In the genomic region with DNA sequence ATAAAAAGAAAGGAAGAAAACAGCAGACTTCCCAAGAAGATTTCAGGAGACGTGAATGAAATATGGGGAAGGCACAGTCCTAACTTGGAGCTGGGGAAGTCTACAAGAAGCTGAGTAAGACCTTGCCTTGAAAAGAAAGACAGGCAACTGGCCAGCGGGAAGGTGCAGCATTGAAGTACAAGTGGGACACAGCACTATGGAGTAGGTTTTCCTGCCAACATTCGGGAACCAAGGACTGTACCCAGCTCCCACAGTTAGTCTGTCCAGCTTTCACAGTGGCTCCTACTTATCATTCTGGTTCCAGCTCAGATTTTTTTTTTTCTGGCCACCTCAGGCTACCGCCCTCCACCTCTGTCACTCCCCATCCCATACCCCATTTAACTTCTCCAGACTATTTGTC, we compare ENCODE assay signal across 22 cellular contexts.
"Had no signal": no experiment of that assay in that cellular context is flagged by ENCODE, and none has a peak within 500 bp of the region (broad histone marks: within the 10 kb centered on the region; RNA-seq: fewer than 3 reads in every experiment).

No MANE protein-coding gene starts in this region.

- H3K27me3 Mint-ChIP-seq: activated CD4-positive, alpha-beta memory T cell treated with anti-CD3 and anti-CD28 coated beads, Interleukin-2, amount 10 ng/mL, durations not matched to agents 7 days and 5 days; activated CD4-positive, alpha-beta T cell treated with anti-CD3 and anti-CD28 coated beads, Interleukin-2, amount 10 ng/mL, durations not matched to agents 7 days and 5 days had no signal

- H3K27ac Mint-ChIP-seq: activated CD4-positive, alpha-beta memory T cell treated with anti-CD3 and anti-CD28 coated beads, Interleukin-2, amount 10 ng/mL, durations not matched to agents 7 days and 5 days; activated CD4-positive, alpha-beta T cell treated with anti-CD3 and anti-CD28 coated beads, Interleukin-2, amount 10 ng/mL, durations not matched to agents 7 days and 5 days; brain; T-helper 1 cell treated with Interleukin-12 subunit alpha and Interleukin-12 subunit beta and Interleukin-4 antibody, amounts not matched to agents 30 μg/mL and 1 μg/mL, for 36 hours had no signal

- H3K4me1 Mint-ChIP-seq: brain had no signal

- H3K27ac ChIP-seq: KMS-11, RWPE1, VCaP had no signal

- DNase-seq: activated CD4-positive, alpha-beta memory T cell treated with anti-CD3 and anti-CD28 coated beads, Interleukin-2, amount 10 ng/mL, durations not matched to agents 7 days and 5 days; activated CD4-positive, alpha-beta T cell treated with anti-CD3 and anti-CD28 coated beads, Interleukin-2, amount 10 ng/mL, durations not matched to agents 7 days and 5 days; activated CD4-positive, CD25-positive, alpha-beta regulatory T cell; activated naive CD4-positive, alpha-beta T cell treated with anti-CD3 and anti-CD28 coated beads, Interleukin-2, amount 50 U/mL, for 16 hours; activated T-cell treated with anti-CD3 and anti-CD28 coated beads for 4 hours; NCI-H1105; NCI-H1436 treated with DMSO at 0.1 percent for 48 hours; NCI-H187; NCI-H2081; NCI-H510A treated with DMSO at 0.1 percent for 48 hours; NCI-H69; NK-92 treated with Interleukin-12 subunit alpha and Interleukin-12 subunit beta, amount 100 ng/mL, for 24 hours; OCI-M1; SHP77 treated with DMSO at 0.1 percent for 48 hours; T1000 had no signal

- H3K4me3 Mint-ChIP-seq: activated CD4-positive, alpha-beta memory T cell treated with anti-CD3 and anti-CD28 coated beads, Interleukin-2, amount 10 ng/mL, durations not matched to agents 7 days and 5 days; activated CD4-positive, alpha-beta T cell treated with anti-CD3 and anti-CD28 coated beads, Interleukin-2, amount 10 ng/mL, durations not matched to agents 7 days and 5 days; brain; T-helper 1 cell treated with Interleukin-12 subunit alpha and Interleukin-12 subunit beta and Interleukin-4 antibody, amounts not matched to agents 30 μg/mL and 1 μg/mL, for 36 hours had no signal

- ATAC-seq: HepG2, Panc1 had no signal
